9 cellular contexts compared by ENCODE assay signal in genomic region chr17:75428775-75429469, GRCh38. TPM values are rescaled to one million over a fixed set of nuclear protein-coding genes. Genes with fewer than 3 reads are reported as not detected.
DNase-seq lines count a peak whose midpoint lies in the region; ATAC-seq and TF ChIP-seq lines count a peak whose summit lies in the region.
"Had no signal": no experiment of that assay in that cellular context is flagged by ENCODE, and none has a peak within 500 bp of the region (broad histone marks: within the 10 kb centered on the region; RNA-seq: fewer than 3 reads in every experiment).

No MANE protein-coding gene starts in this region.

- in situ Hi-C loops in Caki2 (cut with HindIII; ENCODE audit: low pct_unique_long_range_greater_than_20kb, low sequenced_read_pairs) = no loop called here

- peak; percentile 42 to 76 (median 67) for ATAC-seq in psoas muscle
- ATAC-seq in HG03135 (IDR thresholded peaks at IDR 0.05; ENCODE audit: unreplicated experiment) = no peak
- no peak for ATAC-seq in GM21717 (IDR thresholded peaks at IDR 0.05; ENCODE audit: unreplicated experiment)
- no peak for ATAC-seq in GM19023 (IDR thresholded peaks at IDR 0.05; ENCODE audit: unreplicated experiment)
- ATAC-seq: activated CD8-positive, alpha-beta memory T cell treated with anti-CD3 and anti-CD28 coated beads, Interleukin-2, amount 10 ng/mL, durations not matched to agents 7 days and 5 days had no signal

- 57 to 72% (median 62%) methylated on average over 16 of the region's 16 CpGs for WGBS in psoas muscle, 3 donors

- no peak overlapping the region for H3K27ac Mint-ChIP-seq in activated naive CD4-positive, alpha-beta T cell treated with anti-CD3 and anti-CD28 coated beads for 36 hours
- H3K27ac Mint-ChIP-seq: activated CD8-positive, alpha-beta memory T cell treated with anti-CD3 and anti-CD28 coated beads, Interleukin-2, amount 10 ng/mL, durations not matched to agents 7 days and 5 days had no signal

- no peak for TF ChIP-seq CTCF in fibroblast of pulmonary artery (IDR thresholded peaks at IDR 0.05; ENCODE audit: low read length, missing control alignments)
- no peak for TF ChIP-seq CTCF in psoas muscle (IDR thresholded peaks at IDR 0.05)

- no peaks in the 10 kb centered on the region for H3K9me3 Mint-ChIP-seq in activated naive CD4-positive, alpha-beta T cell treated with anti-CD3 and anti-CD28 coated beads for 36 hours

- no peak overlapping the region for H3K4me3 ChIP-seq in SJSA1
- no peak overlapping the region for H3K4me3 ChIP-seq in fibroblast of pulmonary artery (replicated peaks; ENCODE audit: low read depth, low read length)
- H3K4me3 ChIP-seq in psoas muscle = no peak overlapping the region

- CTCF ChIA-PET in activated naive CD4-positive, alpha-beta T cell treated with anti-CD3 and anti-CD28 coated beads for 36 hours (lab: Charles Lee) = interaction anchor here (1.2 to 2.1 kb wide), 4 partner anchors 87 to 324 kb away, joined by 3 to 6 read pairs (median 4); partner anchors contain the start of genes SMIM5 and TSEN54

- no peaks in the 10 kb centered on the region for H3K36me3 Mint-ChIP-seq in activated naive CD4-positive, alpha-beta T cell treated with anti-CD3 and anti-CD28 coated beads for 36 hours (ENCODE audit: low read depth)
- H3K36me3 Mint-ChIP-seq: activated CD8-positive, alpha-beta memory T cell treated with anti-CD3 and anti-CD28 coated beads, Interleukin-2, amount 10 ng/mL, durations not matched to agents 7 days and 5 days had no signal

- H3K4me1 Mint-ChIP-seq in activated naive CD4-positive, alpha-beta T cell treated with anti-CD3 and anti-CD28 coated beads for 36 hours (ENCODE audit: low read depth) = peaks cover 8% of the 10 kb centered on the region

- no peak overlapping the region for H3K4me3 Mint-ChIP-seq in activated naive CD4-positive, alpha-beta T cell treated with anti-CD3 and anti-CD28 coated beads for 36 hours
- H3K4me3 Mint-ChIP-seq: activated CD8-positive, alpha-beta memory T cell treated with anti-CD3 and anti-CD28 coated beads, Interleukin-2, amount 10 ng/mL, durations not matched to agents 7 days and 5 days had no signal

- H3K4me1 ChIP-seq in SJSA1 (replicated peaks) (peaks cover 57% of the 10 kb centered on the region), psoas muscle (peaks cover 19% of the 10 kb centered on the region)

- H3K27me3 Mint-ChIP-seq in activated naive CD4-positive, alpha-beta T cell treated with anti-CD3 and anti-CD28 coated beads for 36 hours (ENCODE audit: low read depth) = peaks cover 2% of the 10 kb centered on the region

- H3K27ac ChIP-seq in SJSA1 = peak overlapping the region; percentile 84
- peak overlapping the region; percentile 82 for H3K27ac ChIP-seq in psoas muscle

- H3K36me3 ChIP-seq in SJSA1 (no peaks in the 10 kb centered on the region), psoas muscle (ENCODE audit: insufficient read depth in 1 of 2, low read depth in 1 of 2) (no peaks in the 10 kb centered on the region)

- H3K27me3 ChIP-seq in SJSA1 (replicated peaks) (no peaks in the 10 kb centered on the region), psoas muscle (ENCODE audit: insufficient read depth in 3 of 3, low read length in 2 of 3) (no peaks in the 10 kb centered on the region)

- DNase-seq in Caki2 (ENCODE audit: low read depth) (peak; percentile 88), SJSA1 (ENCODE audit: low read depth in 1 of 2, low spot score in 2 of 2) (peak; percentile 69 to 82), fibroblast of pulmonary artery (ENCODE audit: low read depth) (peak; percentile 81), psoas muscle (no peak)
- no peak for DNase-seq in activated naive CD4-positive, alpha-beta T cell treated with anti-CD3 and anti-CD28 coated beads for 36 hours
- DNase-seq: activated CD8-positive, alpha-beta memory T cell treated with anti-CD3 and anti-CD28 coated beads, Interleukin-2, amount 10 ng/mL, durations not matched to agents 7 days and 5 days had no signal

- intact Hi-C loops in psoas muscle (cut with DNase I) = loop anchor here (5.0 kb wide), 2 partner anchors 83 to 203 kb away; partner anchors contain the start of gene SMIM5 (in 1 of the 2)
- intact Hi-C loops in activated naive CD4-positive, alpha-beta T cell treated with anti-CD3 and anti-CD28 coated beads for 36 hours (cut with micrococcal nuclease) = loop anchor here (5.0 kb wide), 1 partner anchor 58 kb away; no protein-coding TSS in a partner anchor

- H3K9me3 ChIP-seq in SJSA1 (replicated peaks) (no peaks in the 10 kb centered on the region), psoas muscle (no peaks in the 10 kb centered on the region)

RNA-seq across cellular contexts. Expression of gene GRB2, which starts 23.4 kb away (rescaled TPM):
- total RNA-seq in Caki2 (2014; rRNA removed; shearing (Covaris generic); ENCODE audit: low replicate concordance) = 113 and 118 TPM in 2 replicates
- 200 and 449 TPM in 2 replicates for total RNA-seq in SJSA1 (2014; rRNA removed; shearing (Covaris generic))
- total RNA-seq in psoas muscle = 10 to 100 TPM; 49.1 to 71.6 (median 58.1) TPM
- polyA plus RNA-seq in psoas muscle = 10 to 100 TPM; 39.5 to 70.9 (median 66.1) TPM
- 100 to 1,000 TPM; 166 to 169 TPM for total RNA-seq in activated naive CD4-positive, alpha-beta T cell treated with anti-CD3 and anti-CD28 coated beads for 36 hours

RNA-seq across cellular contexts. Expression of gene TMEM94, which starts 27.5 kb away (rescaled TPM):
- 65.8 and 66.0 TPM in 2 replicates for total RNA-seq in Caki2 (2014; rRNA removed; shearing (Covaris generic); ENCODE audit: low replicate concordance)
- total RNA-seq in SJSA1 (2014; rRNA removed; shearing (Covaris generic)) = 62.9 and 109 TPM in 2 replicates
- total RNA-seq in psoas muscle = 10 to 100 TPM; 43.4 to 64.3 (median 49.6) TPM
- polyA plus RNA-seq in psoas muscle = 10 to 100 TPM; 18.7 to 48.5 (median 29.6) TPM
- total RNA-seq in activated naive CD4-positive, alpha-beta T cell treated with anti-CD3 and anti-CD28 coated beads for 36 hours = 10 to 100 TPM; 50.4 to 53.5 TPM

Comparison
In these comparisons a context has a peak if more than half of its experiments do, and no peak if none do; other contexts are left out.
1. DNase-seq: peak in Caki2 (single experiment), SJSA1 (2 of 2) and fibroblast of pulmonary artery (single experiment); none in psoas muscle (0 of 2) and activated naive CD4-positive, alpha-beta T cell treated with anti-CD3 and anti-CD28 coated beads for 36 hours (single experiment).
2. ATAC-seq: peak in psoas muscle (4 of 4); none in HG03135 (single experiment), GM21717 (single experiment) and GM19023 (single experiment).